In genomic region chr7:93298206-93298605, GRCh38 we compare ENCODE assay signal across 20 cellular contexts.
"Had no signal": no experiment of that assay in that cellular context is flagged by ENCODE, and none has a peak within 500 bp of the region (broad histone marks: within the 10 kb centered on the region; RNA-seq: fewer than 3 reads in every experiment).

No MANE protein-coding gene starts in this region.

- H3K4me3 ChIP-seq: dorsolateral prefrontal cortex, lower lobe of right lung, psoas muscle, skin epidermis, suprapubic skin, transverse colon, upper lobe of right lung, uterus had no signal

- H3K27me3 ChIP-seq: dorsolateral prefrontal cortex, neutrophil, suprapubic skin, transverse colon, upper lobe of right lung, uterus had no signal

- DNase-seq: dorsolateral prefrontal cortex; effector CD4-positive, alpha-beta T cell; hypothalamus; left ventricle myocardium superior; lower lobe of right lung; natural killer cell; psoas muscle; right cardiac atrium; stimulated activated CD4-positive, alpha-beta T cell treated with anti-CD3 and anti-CD28 coated beads, Interleukin-15, amount 100 ng/mL, for 24 hours; stimulated activated CD4-positive, alpha-beta T cell treated with anti-CD3 and anti-CD28 coated beads, Interleukin-2, amount 100 ng/mL, for 48 hours; stimulated activated naive B cell treated with anti-CD40 and anti-IgM and Interleukin-4, amounts not matched to agents 10 μg/mL and 1 μg/mL and 100 μg/mL, for 72 hours; stimulated activated naive CD8-positive, alpha-beta T cell treated with anti-CD3 and anti-CD28 coated beads, Interleukin-15, amount 100 ng/mL, for 72 hours; transverse colon; upper lobe of right lung; uterus had no signal

- FAIRE-seq: frontal cortex, keratinocyte had no signal

- H3K4me1 ChIP-seq: lower lobe of right lung, psoas muscle, suprapubic skin, transverse colon, upper lobe of right lung, uterus had no signal

- H3K27ac ChIP-seq: dorsolateral prefrontal cortex, lower lobe of right lung, neutrophil, psoas muscle, skin epidermis, suprapubic skin, transverse colon, upper lobe of right lung, uterus had no signal

- H3K4me3 Mint-ChIP-seq: natural killer cell; stimulated activated naive B cell treated with anti-CD40 and anti-IgM and Interleukin-4, amounts not matched to agents 10 μg/mL and 1 μg/mL and 100 μg/mL, for 72 hours; stimulated activated naive CD8-positive, alpha-beta T cell treated with anti-CD3 and anti-CD28 coated beads, Interleukin-15, amount 100 ng/mL, for 72 hours had no signal

- H3K27me3 Mint-ChIP-seq: stimulated activated naive B cell treated with anti-CD40 and anti-IgM and Interleukin-4, amounts not matched to agents 10 μg/mL and 1 μg/mL and 100 μg/mL, for 72 hours; stimulated activated naive CD8-positive, alpha-beta T cell treated with anti-CD3 and anti-CD28 coated beads, Interleukin-15, amount 100 ng/mL, for 72 hours had no signal

- H3K9me3 Mint-ChIP-seq: natural killer cell; stimulated activated naive B cell treated with anti-CD40 and anti-IgM and Interleukin-4, amounts not matched to agents 10 μg/mL and 1 μg/mL and 100 μg/mL, for 72 hours; stimulated activated naive CD8-positive, alpha-beta T cell treated with anti-CD3 and anti-CD28 coated beads, Interleukin-15, amount 100 ng/mL, for 72 hours had no signal

- H3K36me3 ChIP-seq: neutrophil, uterus had no signal

- ATAC-seq: left ventricle myocardium superior; lower lobe of right lung; natural killer cell; psoas muscle; right cardiac atrium; stimulated activated naive B cell treated with anti-CD40 and anti-IgM and Interleukin-4, amounts not matched to agents 10 μg/mL and 1 μg/mL and 100 μg/mL, for 72 hours; stimulated activated naive CD8-positive, alpha-beta T cell treated with anti-CD3 and anti-CD28 coated beads, Interleukin-15, amount 100 ng/mL, for 72 hours; upper lobe of right lung had no signal

- H3K4me1 Mint-ChIP-seq: natural killer cell; stimulated activated naive B cell treated with anti-CD40 and anti-IgM and Interleukin-4, amounts not matched to agents 10 μg/mL and 1 μg/mL and 100 μg/mL, for 72 hours; stimulated activated naive CD8-positive, alpha-beta T cell treated with anti-CD3 and anti-CD28 coated beads, Interleukin-15, amount 100 ng/mL, for 72 hours had no signal

- H3K9me3 ChIP-seq: lower lobe of right lung, neutrophil, psoas muscle, suprapubic skin, transverse colon, upper lobe of right lung, uterus had no signal

- H3K27ac Mint-ChIP-seq: natural killer cell; stimulated activated naive B cell treated with anti-CD40 and anti-IgM and Interleukin-4, amounts not matched to agents 10 μg/mL and 1 μg/mL and 100 μg/mL, for 72 hours had no signal
